ENCODE assay signal across 8 cellular contexts in the genomic region with DNA sequence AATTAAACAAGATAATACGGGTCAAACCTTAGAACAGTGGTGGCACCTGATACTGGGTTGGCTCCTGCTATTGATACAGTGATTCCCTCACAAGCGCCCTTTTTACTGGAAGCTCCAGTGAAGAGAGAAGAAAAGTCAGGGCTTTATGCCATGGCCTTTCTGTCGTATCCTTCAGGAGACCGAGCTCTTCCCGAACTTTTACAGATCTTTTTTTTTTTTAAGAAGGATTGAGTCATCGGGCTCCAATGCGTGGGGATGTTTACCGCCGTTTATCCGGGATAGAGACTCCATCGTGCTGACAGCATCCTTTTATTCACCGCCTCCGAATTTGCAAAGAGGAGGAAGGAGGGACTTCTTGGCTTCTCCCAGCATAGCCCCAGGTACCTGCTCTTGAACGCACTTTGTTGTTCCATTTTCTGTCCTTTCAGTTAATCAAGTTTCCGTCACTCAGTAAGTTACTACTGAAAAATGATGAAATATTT. TPM values are rescaled to one million over a fixed set of nuclear protein-coding genes. Genes with fewer than 3 reads are reported as not detected.
A peak's percentile ranks its signal among the peaks of the same experiment; 100 is the strongest.
DNase-seq lines count a peak whose midpoint lies in the region; ATAC-seq and TF ChIP-seq lines count a peak whose summit lies in the region.

No MANE protein-coding gene starts in this region.

- no peak for DNase-seq in activated T-cell treated with anti-CD3 and anti-CD28 coated beads, Interleukin-2, amount 50 U/mL, for 24 hours
- no peak for DNase-seq in activated T-cell treated with anti-CD3 and anti-CD28 coated beads for 4 hours
- no peak for DNase-seq in Jurkat, Clone E6-1 (ENCODE audit: low read depth, low spot score)
- no peak for DNase-seq in heart left ventricle
- DNase-seq in trophoblast cell: peak in 1 of 2 donors; percentile 10
- no peak for DNase-seq in effector CD8-positive, alpha-beta T cell (lab: John Stamatoyannopoulos, UW)

- H3K4me1 Mint-ChIP-seq in activated T-cell treated with anti-CD3 and anti-CD28 coated beads, Interleukin-2, amount 50 U/mL, for 24 hours (ENCODE audit: low read depth): peaks cover 27% of the 10 kb centered on the region
- H3K4me1 Mint-ChIP-seq in activated T-helper 17 cell treated with anti-CD3 and anti-CD28 coated beads, Interleukin-2, amount 50 U/mL, for 72 hours: peaks cover 13% of the 10 kb centered on the region

- no peak overlapping the region for H2BK120ac ChIP-seq in trophoblast cell (ENCODE audit: insufficient read depth, low read length, poor library complexity)

- no peak for TF ChIP-seq POLR2A in heart left ventricle (IDR thresholded peaks at IDR 0.05)

- no peak overlapping the region for H4K12ac ChIP-seq in trophoblast cell (ENCODE audit: low read depth, low read length)

- H3K79me1 ChIP-seq in trophoblast cell (ENCODE audit: low read length): peaks cover 2% of the 10 kb centered on the region

- TF ChIP-seq CTCF in heart left ventricle (IDR thresholded peaks at IDR 0.05): no peak

- H3K18ac ChIP-seq in trophoblast cell (ENCODE audit: low read length): no peak overlapping the region

- peaks cover 36% of the 10 kb centered on the region for H3K9me3 Mint-ChIP-seq in activated T-cell treated with anti-CD3 and anti-CD28 coated beads, Interleukin-2, amount 50 U/mL, for 24 hours
- H3K9me3 Mint-ChIP-seq in activated T-helper 17 cell treated with anti-CD3 and anti-CD28 coated beads, Interleukin-2, amount 50 U/mL, for 72 hours: no peaks in the 10 kb centered on the region

- H3K36me3 Mint-ChIP-seq in activated T-cell treated with anti-CD3 and anti-CD28 coated beads, Interleukin-2, amount 50 U/mL, for 24 hours (ENCODE audit: low read depth): peaks cover 59% of the 10 kb centered on the region
- H3K36me3 Mint-ChIP-seq in activated T-helper 17 cell treated with anti-CD3 and anti-CD28 coated beads, Interleukin-2, amount 50 U/mL, for 72 hours (ENCODE audit: low read depth): peaks cover 51% of the 10 kb centered on the region

- H2BK12ac ChIP-seq in trophoblast cell (ENCODE audit: low read length): no peak overlapping the region

- no peak overlapping the region for H3K14ac ChIP-seq in trophoblast cell (ENCODE audit: low read length)

- 2 to 4% (median 4%) methylated on average over 15 of the region's 15 CpGs for WGBS in heart left ventricle, 4 donors
- no CpG with 5 or more reads among the region's 15 CpGs for WGBS in trophoblast cell (ENCODE audit: extremely low coverage, insufficient coverage, insufficient read length)

- H3K4me1 ChIP-seq in heart left ventricle (peaks cover 0 to 26% (median 17%) of the 10 kb centered on the region in 12 donors), trophoblast cell (ENCODE audit: control insufficient read depth in 1 of 2, insufficient read depth in 2 of 2, low read length in 2 of 2) (no peaks in the 10 kb centered on the region)

- peak overlapping the region; percentile 81 for H3K9ac ChIP-seq in trophoblast cell (ENCODE audit: low read length)

- H3K23ac ChIP-seq in trophoblast cell (ENCODE audit: low read length): no peak overlapping the region

- no peaks in the 10 kb centered on the region for H3K27me3 ChIP-seq in heart left ventricle
- H3K27me3 ChIP-seq in trophoblast cell (ENCODE audit: insufficient read depth, low read length): no peaks in the 10 kb centered on the region

- no peaks in the 10 kb centered on the region for H3K27me3 Mint-ChIP-seq in activated T-cell treated with anti-CD3 and anti-CD28 coated beads, Interleukin-2, amount 50 U/mL, for 24 hours
- H3K27me3 Mint-ChIP-seq in activated T-helper 17 cell treated with anti-CD3 and anti-CD28 coated beads, Interleukin-2, amount 50 U/mL, for 72 hours: no peaks in the 10 kb centered on the region

- H3K27ac ChIP-seq in heart left ventricle (peak overlapping the region; percentile 66 to 92 (median 85)), trophoblast cell (ENCODE audit: low read depth, low read length) (no peak overlapping the region)

- H2BK5ac ChIP-seq in trophoblast cell (ENCODE audit: low read depth, low read length, poor library complexity): no peak overlapping the region

- peak overlapping the region; percentile 93 for H3K27ac Mint-ChIP-seq in activated T-cell treated with anti-CD3 and anti-CD28 coated beads, Interleukin-2, amount 50 U/mL, for 24 hours
- H3K27ac Mint-ChIP-seq in activated T-helper 17 cell treated with anti-CD3 and anti-CD28 coated beads, Interleukin-2, amount 50 U/mL, for 72 hours: peak overlapping the region; percentile 87

- peak overlapping the region; percentile 58 for H3K4me3 ChIP-seq in Jurkat, Clone E6-1 (ENCODE audit: low read length)
- H3K4me3 ChIP-seq in heart left ventricle: peak overlapping the region; percentile 47 to 95 (median 76)
- peak overlapping the region; percentile 90 for H3K4me3 ChIP-seq in trophoblast cell (ENCODE audit: low read depth, low read length)

- H3K79me2 ChIP-seq in trophoblast cell (ENCODE audit: control insufficient read depth, insufficient read depth, low read length, poor library complexity): peaks cover 2% of the 10 kb centered on the region

- peak overlapping the region; percentile 46 for H3K4ac ChIP-seq in trophoblast cell (ENCODE audit: low read depth, low read length)

- peak overlapping the region; percentile 98 for H4K8ac ChIP-seq in trophoblast cell (ENCODE audit: low read depth, low read length)

- peak overlapping the region; percentile 93 for H3K4me3 Mint-ChIP-seq in activated T-cell treated with anti-CD3 and anti-CD28 coated beads, Interleukin-2, amount 50 U/mL, for 24 hours
- H3K4me3 Mint-ChIP-seq in activated T-helper 17 cell treated with anti-CD3 and anti-CD28 coated beads, Interleukin-2, amount 50 U/mL, for 72 hours: peak overlapping the region; percentile 92

- no peak overlapping the region for H2AK5ac ChIP-seq in trophoblast cell (ENCODE audit: low read length)

- peak overlapping the region; percentile 81 for H3K4me2 ChIP-seq in trophoblast cell (ENCODE audit: low read length)

- no peak overlapping the region for H4K91ac ChIP-seq in trophoblast cell (ENCODE audit: low read depth, low read length)

- ATAC-seq in activated T-helper 17 cell treated with anti-CD3 and anti-CD28 coated beads, Interleukin-2, amount 50 U/mL, for 72 hours (replicated peaks): peak; percentile 28
- peak in 3 of 4 donors; percentile 4 to 39 (median 33) for ATAC-seq in heart left ventricle
- no peak for ATAC-seq in HG03521 (IDR thresholded peaks at IDR 0.05; ENCODE audit: unreplicated experiment)

- H3K36me3 ChIP-seq in heart left ventricle: peaks cover 0 to 37% (median 30%) of the 10 kb centered on the region in 9 donors
- H3K36me3 ChIP-seq in trophoblast cell (ENCODE audit: control insufficient read depth in 1 of 2, insufficient read depth in 2 of 2, low read length in 2 of 2): peaks cover 2 to 9% of the 10 kb centered on the region in 2 experiments

- H3K9me3 ChIP-seq in heart left ventricle: peaks cover 0 to 6% (median 0%) of the 10 kb centered on the region in 12 donors
- no peaks in the 10 kb centered on the region for H3K9me3 ChIP-seq in trophoblast cell (ENCODE audit: insufficient read depth, low read depth, low read length)

- peak overlapping the region; percentile 100 for H2AFZ ChIP-seq in trophoblast cell (ENCODE audit: insufficient read depth, low read length, poor library complexity)

- intact Hi-C loops in heart left ventricle (cut with DNase I): loop anchor here in 6 of 10 donors (2.0 to 10.0 kb wide), 6 partner anchors 46 to 101 kb away; a partner anchor contains a TSS

RNA-seq across cellular contexts. Expression of a gene that starts 0.6 kb away (rescaled TPM):
- polyA plus RNA-seq in Jurkat, Clone E6-1 (2012; ENCODE audit: insufficient read depth, insufficient read length): 10.7 TPM
- 10 to 100 TPM; 16.7 to 25.7 TPM for total RNA-seq in activated T-helper 17 cell treated with anti-CD3 and anti-CD28 coated beads, Interleukin-2, amount 50 U/mL, for 72 hours
- 10 to 100 TPM in 6 of 9 donors, 1 to 10 TPM in 3; 4.7 to 20.5 (median 11.0) TPM for total RNA-seq in heart left ventricle
- polyA plus RNA-seq in heart left ventricle: 1 to 10 TPM; 4.4 to 5.9 TPM
- 7.4 and 7.6 TPM in 2 replicates for polyA plus RNA-seq in trophoblast cell (2013)

RNA-seq across cellular contexts. Expression of a gene that starts 46.8 kb away (rescaled TPM):
- polyA plus RNA-seq in Jurkat, Clone E6-1 (2012; ENCODE audit: insufficient read depth, insufficient read length): not detected
- under 1 TPM in 1 of 2 donors, not detected in 1; 0.19 TPM for total RNA-seq in activated T-helper 17 cell treated with anti-CD3 and anti-CD28 coated beads, Interleukin-2, amount 50 U/mL, for 72 hours
- 1 to 10 TPM; 3.6 to 9.6 (median 5.2) TPM for total RNA-seq in heart left ventricle
- 1 to 10 TPM; 1.5 to 3.8 TPM for polyA plus RNA-seq in heart left ventricle
- polyA plus RNA-seq in trophoblast cell (2013): 0.43 and 0.45 TPM in 2 replicates

RNA-seq across cellular contexts. Expression of a gene that starts 48.0 kb away (rescaled TPM):
- 15.7 TPM for polyA plus RNA-seq in Jurkat, Clone E6-1 (2012; ENCODE audit: insufficient read depth, insufficient read length)
- 10 to 100 TPM in 1 of 2 donors, 1 to 10 TPM in 1; 9.2 to 14.5 TPM for total RNA-seq in activated T-helper 17 cell treated with anti-CD3 and anti-CD28 coated beads, Interleukin-2, amount 50 U/mL, for 72 hours
- 10 to 100 TPM; 12.2 to 29.2 (median 21.1) TPM for total RNA-seq in heart left ventricle
- 10 to 100 TPM; 18.9 to 20.1 TPM for polyA plus RNA-seq in heart left ventricle
- polyA plus RNA-seq in trophoblast cell (2013): 20.3 and 22.3 TPM in 2 replicates
